ENCODE assay signal across 8 cellular contexts in the genomic region with DNA sequence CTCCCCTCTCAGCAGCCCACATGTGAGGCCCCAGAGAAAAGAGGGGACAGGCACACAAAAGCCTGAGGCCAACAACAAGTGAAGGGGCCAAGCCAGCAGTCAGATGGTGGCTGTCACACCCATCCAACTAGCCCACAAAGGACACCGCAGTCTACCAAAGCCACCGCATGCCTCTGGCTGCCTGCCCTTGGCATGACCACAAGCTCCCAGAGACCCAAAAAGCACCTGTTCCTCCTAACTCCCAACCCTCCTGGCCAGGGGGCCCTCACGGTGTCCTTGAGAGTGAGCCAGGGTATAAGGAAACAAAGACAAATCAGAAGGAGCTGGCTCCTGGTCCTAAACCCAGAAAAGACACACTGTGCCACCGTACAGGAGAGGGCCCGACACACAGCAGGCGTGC.
DNase-seq lines count a peak whose midpoint lies in the region; ATAC-seq and TF ChIP-seq lines count a peak whose summit lies in the region.

No MANE protein-coding gene starts in this region.

- peak overlapping the region in 1 of 2 donors; percentile 76 for H3K27ac Mint-ChIP-seq in natural killer cell

- no TSS peak for BruUV-seq in A673 (replicated peaks; lab: Mats Ljungman, UMichigan)

- CTCF ChIA-PET in A673 (lab: Charles Lee), result interaction anchor here (0.8 kb wide), 1 partner anchor 22 kb away, joined by 3 read pairs; no protein-coding TSS in a partner anchor

- intact Hi-C loops in A673 (cut with micrococcal nuclease; ENCODE audit: unreplicated experiment) (loop anchor here (5.0 kb wide), 1 partner anchor 309 kb away; no protein-coding TSS in a partner anchor), natural killer cell (cut with micrococcal nuclease) (no loop called here)

- POLR2A ChIA-PET in A673 (lab: Charles Lee; ENCODE audit: low non-redundant PET), result interaction anchor here (0.6 kb wide), 1 partner anchor 430 kb away, joined by 5 read pairs; the partner anchor contains the start of gene SLC23A1

- ATAC-seq in natural killer cell, result peak; percentile 36 to 54 (median 52)
- no peak for ATAC-seq in HG02571 (IDR thresholded peaks at IDR 0.05; ENCODE audit: unreplicated experiment)

- no peaks in the 10 kb centered on the region for H3K36me3 Mint-ChIP-seq in natural killer cell

- peaks cover 28% of the 10 kb centered on the region for H3K4me1 ChIP-seq in A673 (ENCODE audit: insufficient read depth, low read length, poor library complexity, severe bottlenecking)

- H3K27me3 ChIP-seq in A673 (replicated peaks; ENCODE audit: insufficient read depth, low read depth, low read length, poor library complexity), result no peaks in the 10 kb centered on the region

- peak overlapping the region; percentile 70 for H3K27ac ChIP-seq in A673 (ENCODE audit: low read depth, low read length, poor library complexity, severe bottlenecking)
- H3K27ac ChIP-seq in coronary artery, result peak overlapping the region; percentile 62 to 80

- no peaks in the 10 kb centered on the region for H3K9me3 Mint-ChIP-seq in natural killer cell

- peaks cover 0 to 3% of the 10 kb centered on the region in 2 donors for H3K27me3 Mint-ChIP-seq in natural killer cell (ENCODE audit: low read depth in 2 of 2)

- no peak for TF ChIP-seq CTCF in A673 (conservative IDR thresholded peaks at IDR 0.05; ENCODE audit: low read depth, low read length)
- TF ChIP-seq CTCF in coronary artery (IDR thresholded peaks at IDR 0.05), result no peak
- no peak for TF ChIP-seq CTCF in natural killer cell (IDR thresholded peaks at IDR 0.05)

- no peak for DNase-seq in A673 (ENCODE audit: low spot score)
- DNase-seq in HUDEP-2 (lab: John Stamatoyannopoulos, UW; ENCODE audit: unreplicated experiment in 76 of 76), result peak in 53 of 76 experiments; percentile 14 to 74 (median 40)
- no peak for DNase-seq in coronary artery (ENCODE audit: low spot score)
- DNase-seq in natural killer cell, result no peak
- DNase-seq in NK-92 treated with Interleukin-12 subunit alpha and Interleukin-12 subunit beta, amount 100 ng/mL, for 24 hours (lab: John Stamatoyannopoulos, UW), result no peak
- no peak for DNase-seq in NCI-H748 (lab: John Stamatoyannopoulos, UW; ENCODE audit: unreplicated experiment)
- DNase-seq in KBM-7, result no peak

- peaks cover 21 to 23% of the 10 kb centered on the region in 2 donors for H3K4me1 Mint-ChIP-seq in natural killer cell

- H3K4me3 ChIP-seq in A673 (ENCODE audit: low read depth, low read length, poor library complexity, severe bottlenecking) (no peak overlapping the region), coronary artery (no peak overlapping the region)

- no peaks in the 10 kb centered on the region for H3K9me3 ChIP-seq in A673 (ENCODE audit: low read depth, low read length, poor library complexity, severe bottlenecking)

- no peaks in the 10 kb centered on the region for H3K36me3 ChIP-seq in A673 (ENCODE audit: insufficient read depth, low read length, poor library complexity, severe bottlenecking)

- in situ Hi-C loops in KBM-7 (cut with MboI; ENCODE audit: low pct_unique_long_range_greater_than_20kb, low sequenced_read_pairs), result no loop called here

- peak overlapping the region; percentile 52 for H3K4me3 Mint-ChIP-seq in natural killer cell

Comparison
In these comparisons a context has a peak if more than half of its experiments do, and no peak if none do; other contexts are left out.
1. DNase-seq: peak in HUDEP-2 (53 of 76); none in A673 (single experiment), coronary artery (single experiment), natural killer cell (single experiment), NK-92 treated with Interleukin-12 subunit alpha and Interleukin-12 subunit beta, amount 100 ng/mL, for 24 hours (single experiment), NCI-H748 (single experiment) and KBM-7 (single experiment).